19 cellular contexts compared by ENCODE assay signal in the genomic region with DNA sequence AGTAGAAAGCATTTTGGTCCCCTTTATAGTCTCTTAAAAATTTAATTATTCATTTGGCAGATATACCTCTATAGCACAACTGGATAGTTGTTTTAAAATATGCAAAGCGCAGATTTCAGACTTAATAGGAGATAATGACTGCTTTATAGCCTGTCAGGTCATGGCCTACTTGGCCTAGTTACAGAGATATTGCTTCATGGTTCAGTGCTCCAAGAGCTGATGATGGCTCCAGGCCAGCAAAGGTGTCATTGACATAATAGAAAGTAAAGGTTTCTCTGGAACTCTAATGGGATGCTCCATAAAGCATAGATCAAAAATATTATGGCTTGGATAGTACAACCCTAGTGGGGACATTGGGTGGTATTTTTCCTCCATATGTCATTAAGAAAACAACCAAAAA.
"Had no signal": no experiment of that assay in that cellular context is flagged by ENCODE, and none has a peak within 500 bp of the region (broad histone marks: within the 10 kb centered on the region; RNA-seq: fewer than 3 reads in every experiment).

No MANE protein-coding gene starts in this region.

- H3K9me3 ChIP-seq: lower lobe of right lung, thoracic aorta had no signal

- H3K27me3 ChIP-seq: brain microvascular endothelial cell, neural progenitor cell, stomach had no signal

- H3K4me1 ChIP-seq: lower lobe of right lung, neural progenitor cell, parathyroid adenoma, stomach had no signal

- ATAC-seq: activated CD8-positive, alpha-beta memory T cell treated with anti-CD3 and anti-CD28 coated beads, Interleukin-2, amount 10 ng/mL, durations not matched to agents 7 days and 5 days; activated naive CD4-positive, alpha-beta T cell treated with anti-CD3 and anti-CD28 coated beads, Interleukin-2, amount 50 U/mL, for 72 hours; activated T-cell treated with anti-CD3 and anti-CD28 coated beads, Interleukin-2, amount 50 U/mL, for 4 hours; lower lobe of right lung had no signal

- H3K4me3 ChIP-seq: lower lobe of right lung, neural progenitor cell, stomach, thoracic aorta had no signal

- DNase-seq: activated CD4-positive, alpha-beta T cell treated with anti-CD3 and anti-CD28 coated beads, Interleukin-2, amount 50 U/mL, for 4 hours; activated CD4-positive, CD25-positive, alpha-beta regulatory T cell treated with anti-CD3 and anti-CD28 coated beads, Interleukin-2, amount 50 U/mL, for 72 hours; activated CD8-positive, alpha-beta memory T cell treated with anti-CD3 and anti-CD28 coated beads, Interleukin-2, amount 10 ng/mL, durations not matched to agents 7 days and 5 days; activated effector memory CD4-positive, alpha-beta T cell treated with anti-CD3 and anti-CD28 coated beads, Interleukin-2, amount 50 U/mL, for 16 hours; activated T-cell treated with anti-CD3 and anti-CD28 coated beads, Interleukin-2, amount 50 U/mL, for 4 hours; brain microvascular endothelial cell; cerebellar nuclear complex; dermis blood vessel endothelial cell; erythroblast; hippocampal formation; lower lobe of right lung; retina; stimulated activated CD4-positive, alpha-beta T cell treated with anti-CD3 and anti-CD28 coated beads, Interleukin-15, amount 100 ng/mL, for 24 hours; stimulated activated CD4-positive, alpha-beta T cell treated with anti-CD3 and anti-CD28 coated beads, Interleukin-4, amount 100 ng/mL, for 4 hours; stomach had no signal

- H3K36me3 ChIP-seq: brain microvascular endothelial cell, lower lobe of right lung, neural progenitor cell, stomach, thoracic aorta had no signal

- H3K27ac ChIP-seq: brain microvascular endothelial cell, lower lobe of right lung, neural progenitor cell, parathyroid adenoma, stomach, thoracic aorta had no signal
